Comparison of ENCODE assay signal across 20 cellular contexts in the genomic region with DNA sequence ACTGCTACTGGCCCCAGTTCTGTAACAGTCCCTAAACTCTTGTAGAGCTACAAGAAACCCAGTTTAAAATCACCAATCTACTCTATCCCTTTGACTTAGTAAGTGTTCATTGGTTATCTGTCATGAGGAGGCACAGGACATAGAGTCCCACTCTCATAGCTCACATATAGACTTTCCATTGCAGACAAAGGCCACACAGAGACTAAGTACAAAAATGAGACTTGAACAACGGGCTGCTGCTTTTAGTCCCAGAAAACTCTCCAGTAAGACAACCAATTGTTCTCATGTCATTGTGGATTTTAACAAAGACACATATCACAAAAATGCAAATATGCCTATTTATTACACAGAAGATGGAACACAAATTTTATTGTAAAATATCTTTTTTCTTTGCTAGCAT.
"Had no signal": no experiment of that assay in that cellular context is flagged by ENCODE, and none has a peak within 500 bp of the region (broad histone marks: within the 10 kb centered on the region; RNA-seq: fewer than 3 reads in every experiment).

No MANE protein-coding gene starts in this region.

- H3K4me3 ChIP-seq: K562 had no signal

- H3K27ac ChIP-seq: HL-60, KMS-11 had no signal

- DNase-seq: Kasumi-1, MM.1S, NCI-H1092 treated with DMSO at 0.1 percent for 48 hours, NCI-H1436, NCI-H187, NCI-H2029, NCI-H2081 treated with DMSO at 0.1 percent for 48 hours, NCI-H2171, NCI-H226, NCI-H446, NCI-H510A, NCI-H524 treated with DMSO at 0.1 percent for 48 hours, NCI-H69, NCI-H774, RPMI8226, SHP77, SK-N-SH had no signal
